In genomic region chr1:232983375-232983774, GRCh38 we compare ENCODE assay signal across 23 cellular contexts. TPM values are rescaled to one million over a fixed set of nuclear protein-coding genes. Genes with fewer than 3 reads are reported as not detected.
A peak's percentile ranks its signal among the peaks of the same experiment; 100 is the strongest.
DNase-seq lines count a peak whose midpoint lies in the region; ATAC-seq, FAIRE-seq and TF ChIP-seq lines count a peak whose summit lies in the region.
"Had no signal": no experiment of that assay in that cellular context is flagged by ENCODE, and none has a peak within 500 bp of the region (broad histone marks: within the 10 kb centered on the region; RNA-seq: fewer than 3 reads in every experiment).

No MANE protein-coding gene starts in this region.

- no peak overlapping the region for H3K9ac ChIP-seq in K562 (ENCODE audit: insufficient read depth in 1 of 2, low read depth in 2 of 2, low read length in 2 of 2)
- H3K9ac ChIP-seq: BLaER1 treated with 17β-estradiol and CSF1 and Interleukin-3, amounts not matched to agents 10 nM and 100 nM had no signal

- no peak overlapping the region for H3K27ac ChIP-seq in K562 (ENCODE audit: extremely low read depth, low read depth, low read length)
- H3K27ac ChIP-seq: BLaER1 treated with 17β-estradiol and CSF1 and Interleukin-3, amounts not matched to agents 10 nM and 100 nM had no signal

- 30% methylated on average over 14 of the region's 14 CpGs for WGBS in K562 (ENCODE audit: insufficient coverage, low coverage, missing lambda C conversion rate)

- H3K36me3 Mint-ChIP-seq in neural crest cell (ENCODE audit: low read depth) = peaks cover 17% of the 10 kb centered on the region

- H3K27ac Mint-ChIP-seq in neural crest cell (ENCODE audit: unreplicated experiment) = peak overlapping the region; percentile 6
- H3K27ac Mint-ChIP-seq: CD4-positive, alpha-beta T cell had no signal

- no peaks in the 10 kb centered on the region for H3K27me3 ChIP-seq in H7 (ENCODE audit: control insufficient read depth, insufficient read depth, low read length)
- peaks cover 31 to 51% of the 10 kb centered on the region in 2 experiments; a peak in 4 of 5 replicates for H3K27me3 ChIP-seq in K562 (ENCODE audit: control insufficient read depth in 2 of 2, insufficient read depth in 2 of 2, low read length in 2 of 2)
- H3K27me3 ChIP-seq: BE2C; BLaER1 treated with 17β-estradiol and CSF1 and Interleukin-3, amounts not matched to agents 10 nM and 100 nM had no signal

- intact Hi-C loops in K562 (cut with micrococcal nuclease) = no loop called here

- H3K4me1 ChIP-seq in K562 (replicated peaks in 1 of 2; ENCODE audit: control insufficient read depth in 2 of 2, insufficient read depth in 2 of 2, low read length in 2 of 2) = peaks cover 0 to 13% of the 10 kb centered on the region in 2 experiments; a peak in 2 of 5 replicates

- no peak overlapping the region for H3K4me3 Mint-ChIP-seq in neural crest cell
- H3K4me3 Mint-ChIP-seq: CD14-positive monocyte; CD4-positive, alpha-beta T cell; CD8-positive, alpha-beta memory T cell had no signal

- H3K4me2 ChIP-seq in K562 (ENCODE audit: insufficient read depth, low read length) = no peak overlapping the region
- H3K4me2 ChIP-seq: A549; BLaER1 treated with 17β-estradiol and CSF1 and Interleukin-3, amounts not matched to agents 10 nM and 100 nM had no signal

- no peak for TF ChIP-seq RAD21 in K562 (CRISPR knock-in tag; conservative IDR thresholded peaks at IDR 0.05 in 1 of 2, IDR thresholded peaks at IDR 0.05 in 1 of 2)

- DNase-seq in H7 (peak; percentile 22), K562 (ENCODE audit: extremely low read depth in 1 of 4, low spot score in 3 of 4) (no peak), neural crest cell (ENCODE audit: low read depth, low spot score) (no peak), SIG-M5 treated with dmso at 0.1 percent for 504 hours (lab: John Stamatoyannopoulos, UW; ENCODE audit: unreplicated experiment) (no peak)
- DNase-seq: 8988T; ACHN; AML-193; BE2C; CD4-positive, alpha-beta T cell; CD8-positive, alpha-beta memory T cell; DMS 273 treated with DMSO at 0.1 percent for 48 hours; DMS79; GDM1; GOT3; HCEC 1CT had no signal

- no peaks in the 10 kb centered on the region for H3K27me3 Mint-ChIP-seq in neural crest cell (ENCODE audit: low read depth)
- H3K27me3 Mint-ChIP-seq: CD4-positive, alpha-beta T cell; CD8-positive, alpha-beta memory T cell had no signal

- TF ChIP-seq CTCF in K562 (IDR thresholded peaks at IDR 0.05 in 2 of 3, conservative IDR thresholded peaks at IDR 0.05 in 1 of 3; ENCODE audit: insufficient read depth in 2 of 3, low read depth in 1 of 3, low read length in 3 of 3) (no peak), neural crest cell (conservative IDR thresholded peaks at IDR 0.05) (no peak)

- H3K9me3 Mint-ChIP-seq in neural crest cell = peaks cover 3% of the 10 kb centered on the region
- H3K9me3 Mint-ChIP-seq: CD14-positive monocyte; CD4-positive, alpha-beta T cell; CD8-positive, alpha-beta memory T cell had no signal

- TF ChIP-seq POLR2A in K562 (conservative IDR thresholded peaks at IDR 0.05) = no peak

- H4K20me1 ChIP-seq in K562 (replicated peaks; ENCODE audit: control insufficient read depth, insufficient read depth, low read length) = no peaks in the 10 kb centered on the region
- H4K20me1 ChIP-seq: BLaER1 treated with 17β-estradiol and CSF1 and Interleukin-3, amounts not matched to agents 10 nM and 100 nM had no signal

- peaks cover 26% of the 10 kb centered on the region for H3K4me1 Mint-ChIP-seq in neural crest cell

- no peaks in the 10 kb centered on the region for H3K9me1 ChIP-seq in K562 (ENCODE audit: control insufficient read depth, insufficient read depth, low read length)

- CTCF ChIA-PET in K562 (lab: Yijun Ruan, JAX; ENCODE audit: low intra/inter-chr PET ratio) = no interaction called here

- POLR2A ChIA-PET in K562 (lab: Yijun Ruan, JAX) = no interaction called here

- no peak overlapping the region for H3K4me3 ChIP-seq in H7 (ENCODE audit: insufficient read depth, low read depth, low read length)
- no peak overlapping the region for H3K4me3 ChIP-seq in K562
- H3K4me3 ChIP-seq: A549; BLaER1 treated with 17β-estradiol and CSF1 and Interleukin-3, amounts not matched to agents 10 nM and 100 nM; GM12878 had no signal

- FAIRE-seq in K562 (lab: Jason Lieb, UNC) = peak; percentile 6
- FAIRE-seq: A549, GM12878, GM19239, H54 had no signal

- H3K36me3 ChIP-seq in H7 (replicated peaks; ENCODE audit: control insufficient read depth, insufficient read depth, low read length) (peaks cover 4% of the 10 kb centered on the region), K562 (ENCODE audit: control insufficient read depth, insufficient read depth, low read length) (no peaks in the 10 kb centered on the region)

- in situ Hi-C loops in K562 (cut with MboI) = no loop called here

- H2AFZ ChIP-seq in K562 (ENCODE audit: low read depth, low read length) = no peak overlapping the region

- no peaks in the 10 kb centered on the region for H3K79me2 ChIP-seq in K562 (ENCODE audit: control insufficient read depth, insufficient read depth, low read length)

- TF ChIP-seq EP300 in K562 (IDR thresholded peaks at IDR 0.05; ENCODE audit: low read length) = no peak

- no peaks in the 10 kb centered on the region for H3K9me3 ChIP-seq in K562 (replicated peaks; ENCODE audit: control insufficient read depth, insufficient read depth, low read depth, low read length)
- H3K9me3 ChIP-seq: A549; BE2C; BLaER1 treated with 17β-estradiol and CSF1 and Interleukin-3, amounts not matched to agents 10 nM and 100 nM had no signal

- no peak for ATAC-seq in K562
- no peak for ATAC-seq in GM19463 (IDR thresholded peaks at IDR 0.05; ENCODE audit: unreplicated experiment)
- ATAC-seq in GM21381 (IDR thresholded peaks at IDR 0.05; ENCODE audit: unreplicated experiment) = no peak
- ATAC-seq: GM12878 had no signal

- no TSS peak for BruUV-seq in K562 (replicated peaks; lab: Mats Ljungman, UMichigan)

TF ChIP-seq in K562, 482 proteins besides CTCF, POLR2A, EP300 and RAD21 (continues in another document):
- no peak for TF ChIP-seq HMGN3 (IDR thresholded peaks at IDR 0.05; ENCODE audit: borderline replicate concordance, extremely low read depth, insufficient read length, low read depth, low read length)
- no peak for TF ChIP-seq PTTG1 (tag; IDR thresholded peaks at IDR 0.05; ENCODE audit: low read depth)
- no peak for TF ChIP-seq NCOA4 (IDR thresholded peaks at IDR 0.05; ENCODE audit: partially characterized antibody)
- TF ChIP-seq MAFK (IDR thresholded peaks at IDR 0.05; ENCODE audit: low read length) = no peak
- TF ChIP-seq ZNF717 (CRISPR knock-in tag; IDR thresholded peaks at IDR 0.05) = no peak
- no peak for TF ChIP-seq ILF3 (IDR thresholded peaks at IDR 0.05; ENCODE audit: borderline replicate concordance)
- no peak for TF ChIP-seq JUND (IDR thresholded peaks at IDR 0.05; ENCODE audit: borderline replicate concordance, low read depth, low read length)
- no peak for TF ChIP-seq JUND (tag; IDR thresholded peaks at IDR 0.05; ENCODE audit: borderline replicate concordance, low read depth, low read length)
- TF ChIP-seq SOX6 (IDR thresholded peaks at IDR 0.05) = no peak
- no peak for TF ChIP-seq MAFF (IDR thresholded peaks at IDR 0.05; ENCODE audit: low read length)
- TF ChIP-seq ZNF639 (CRISPR knock-in tag; conservative IDR thresholded peaks at IDR 0.05 in 1 of 2, IDR thresholded peaks at IDR 0.05 in 1 of 2) = no peak
- TF ChIP-seq ZC3H8 (IDR thresholded peaks at IDR 0.05) = no peak
- TF ChIP-seq TBL1XR1 (IDR thresholded peaks at IDR 0.05; ENCODE audit: low read length in 2 of 2) = no peak
- no peak for TF ChIP-seq ZNF778 (CRISPR knock-in tag; IDR thresholded peaks at IDR 0.05)

RNA-seq across cellular contexts. Expression of gene NTPCR, which starts 33.0 kb away (rescaled TPM):
- total RNA-seq in H7 (2014; rRNA removed; shearing (Covaris generic)) = 61.5 and 82.5 TPM in 2 replicates
- total RNA-seq in K562 (2011; cell fraction: chromatin; rRNA removed; ENCODE audit: low replicate concordance) = 13.4 and 27.5 TPM in 2 replicates
- total RNA-seq in K562 (2011; cell fraction: nucleolus; rRNA removed) = 8.7 and 12.6 TPM in 2 replicates
- total RNA-seq in K562 (2011; cell fraction: nucleoplasm; rRNA removed) = 17.9 and 28.5 TPM in 2 replicates
- total RNA-seq in K562 (2014; rRNA removed) (19.3 and 29.2 TPM in 2 replicates), K562 (2014; rRNA removed; fragmentation: Illumina TruSeq; extraction: Trizol) (49.6 and 54.5 TPM in 2 replicates), K562 (2015; rRNA removed; fragmentation: Illumina TruSeq; extraction: Trizol) (36.4 and 37.9 TPM in 2 replicates), K562 (2021) (48.8 and 52.6 TPM in 2 replicates), neural crest cell (55.5 and 60.0 TPM in 2 replicates)
- polyA plus RNA-seq in K562 (2011; rRNA removed) (44.3 and 47.3 TPM in 2 replicates), K562 (2014; fragmentation: Illumina TruSeq; extraction: Trizol) (57.4 and 60.8 TPM in 2 replicates), K562 (2014; fragmentation: Nextera tagmentation; extraction: Ambion mirVana) (100 to 1,000 TPM; 101 to 105 TPM), K562 (2014; rRNA removed) (36.9 and 40.4 TPM in 2 replicates)
- polyA plus RNA-seq in K562 (2011; cell fraction: cytosol; rRNA removed) = 14.7 and 20.5 TPM in 2 replicates
- polyA plus RNA-seq in K562 (2011; cell fraction: nucleus; rRNA removed) = 21.2 and 25.4 TPM in 2 replicates
- 54.3 and 59.2 TPM in 2 replicates for polyA plus RNA-seq in K562 (2012)
- polyA minus RNA-seq in K562 (2011; rRNA and poly(A)+ RNA removed) = 20.2 and 25.0 TPM in 2 replicates
- 9.9 and 20.2 TPM in 2 replicates for polyA minus RNA-seq in K562 (2011; cell fraction: cytosol; rRNA and poly(A)+ RNA removed)
- 21.1 and 27.5 TPM in 2 replicates for polyA minus RNA-seq in K562 (2011; cell fraction: nucleus; rRNA and poly(A)+ RNA removed)
